ENCODE assay signal across 8 cellular contexts in the genomic region with DNA sequence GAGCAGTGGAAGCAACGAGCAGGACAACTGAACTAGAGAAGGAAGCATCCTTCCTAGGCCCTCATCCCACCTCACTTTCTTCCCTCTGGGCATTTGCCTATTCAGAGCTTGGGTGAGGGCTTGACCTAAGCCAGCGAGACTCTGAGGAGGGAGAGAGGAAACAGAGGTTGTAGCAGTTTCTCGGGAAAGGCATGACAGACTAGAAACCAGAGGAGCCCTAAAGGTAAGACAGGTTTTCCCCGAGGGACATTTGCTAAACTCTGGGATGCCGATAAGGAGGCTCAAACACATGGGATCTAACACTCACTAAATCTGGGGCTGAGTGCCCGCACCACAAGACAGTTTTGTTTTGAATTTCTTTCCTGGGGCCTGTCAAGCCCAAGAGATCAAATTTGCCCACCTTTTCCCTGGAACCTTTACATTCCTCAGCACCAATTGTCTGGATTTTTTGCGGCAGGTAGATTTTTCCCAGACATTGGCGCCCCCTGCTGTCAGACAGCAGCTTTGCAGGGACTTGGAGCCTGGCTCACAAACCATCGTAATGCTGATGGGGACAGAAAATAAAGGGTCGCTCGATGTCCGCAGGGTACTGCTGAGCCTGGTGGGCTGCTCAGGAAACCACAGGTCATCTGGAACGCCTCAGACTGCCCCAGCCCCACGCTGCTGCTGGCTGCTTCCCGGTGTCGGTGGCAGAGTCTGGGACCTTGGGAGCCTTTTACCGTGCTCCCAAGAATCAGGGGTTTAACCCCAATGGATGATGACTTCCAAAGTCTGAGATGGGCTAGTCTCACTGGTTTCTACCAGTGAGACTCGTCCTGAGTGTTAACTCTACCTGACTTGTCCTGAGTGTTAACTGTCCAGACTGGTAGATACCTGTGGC. TPM values are rescaled to one million over a fixed set of nuclear protein-coding genes. Genes with fewer than 3 reads are reported as not detected.
DNase-seq lines count a peak whose midpoint lies in the region; TF ChIP-seq lines count a peak whose summit lies in the region.

No MANE protein-coding gene starts in this region.

- H3K9ac ChIP-seq in KMS-11 (no peak overlapping the region), neuronal stem cell (ENCODE audit: low read depth, low read length, poor library complexity) (no peak overlapping the region)

- H3K9me3 ChIP-seq in neuronal stem cell (replicated peaks in 1 of 2; ENCODE audit: control insufficient read depth in 2 of 2, insufficient read depth in 1 of 2, low read depth in 1 of 2, low read length in 2 of 2) = no peaks in the 10 kb centered on the region
- H3K9me3 ChIP-seq in uterus = no peaks in the 10 kb centered on the region

- H3K4me3 ChIP-seq in KMS-11 (IDR thresholded peaks at IDR 0.05; ENCODE audit: insufficient read depth, low read depth, low read length) (no peak overlapping the region), epithelial cell of proximal tubule (ENCODE audit: low read depth, low read length) (no peak overlapping the region), neuronal stem cell (ENCODE audit: low read length in 2 of 2) (no peak overlapping the region), uterus (no peak overlapping the region)

- TF ChIP-seq CTCF in KMS-11 (conservative IDR thresholded peaks at IDR 0.05; ENCODE audit: low read depth, low read length) (peak; percentile 85), epithelial cell of proximal tubule (conservative IDR thresholded peaks at IDR 0.05; ENCODE audit: low read depth, low read length) (peak; percentile 91), uterus (IDR thresholded peaks at IDR 0.05) (peak; percentile 89 to 93 (median 90))

- no peaks in the 10 kb centered on the region for H3K79me2 ChIP-seq in KMS-11 (ENCODE audit: insufficient read depth, low read depth)

- no peaks in the 10 kb centered on the region for H3K79me1 ChIP-seq in neuronal stem cell (ENCODE audit: low read depth, low read length)

- H2AFZ ChIP-seq in KMS-11 (ENCODE audit: low read depth) = no peak overlapping the region
- H2AFZ ChIP-seq in neuronal stem cell (ENCODE audit: low read length) = peak overlapping the region; percentile 62

- no peak overlapping the region for H2BK15ac ChIP-seq in neuronal stem cell (ENCODE audit: low read length)

- H3K27me3 ChIP-seq in KMS-11 (ENCODE audit: insufficient read depth, low read depth) (no peaks in the 10 kb centered on the region), neuronal stem cell (ENCODE audit: control insufficient read depth in 3 of 3, insufficient read depth in 3 of 3, low read depth in 1 of 3, low read length in 3 of 3) (peaks cover 0 to 9% (median 0%) of the 10 kb centered on the region in 3 experiments), uterus (no peaks in the 10 kb centered on the region)

- peak overlapping the region; percentile 14 for H2BK12ac ChIP-seq in neuronal stem cell (ENCODE audit: low read length)

- H3K4me1 ChIP-seq in KMS-11 (ENCODE audit: low read depth, poor library complexity, severe bottlenecking) (no peaks in the 10 kb centered on the region), neuronal stem cell (ENCODE audit: control insufficient read depth in 2 of 2, insufficient read depth in 1 of 2, low read depth in 1 of 2, low read length in 2 of 2) (peaks cover 0 to 2% of the 10 kb centered on the region in 2 donors), uterus (no peaks in the 10 kb centered on the region)

- intact Hi-C loops in uterus (cut with DNase I; ENCODE audit: low total_unique reads) = loop anchor here (5.0 kb wide), 1 partner anchor 130 kb away; no protein-coding TSS in a partner anchor

- CTCF ChIA-PET in activated CD4-positive, alpha-beta memory T cell treated with anti-CD3 and anti-CD28 coated beads, Interleukin-2, amount 10 ng/mL, durations not matched to agents 7 days and 5 days (lab: Charles Lee) = interaction anchor here (0.7 to 5.0 kb wide), 19 partner anchors 9 to 484 kb away, joined by 3 to 34 read pairs (median 3); no protein-coding TSS in a partner anchor

- DNase-seq in DMS53 (lab: John Stamatoyannopoulos, UW) (peak; percentile 54), epithelial cell of proximal tubule (ENCODE audit: low read depth) (no peak), neuronal stem cell (ENCODE audit: low spot score) (peak; percentile 57), uterus (peak; percentile 38 to 52), amniotic stem cell (lab: John Stamatoyannopoulos, UW) (no peak), HPDE6-E6E7 (ENCODE audit: extremely low spot score) (no peak)
- DNase-seq in activated CD4-positive, alpha-beta memory T cell treated with anti-CD3 and anti-CD28 coated beads, Interleukin-2, amount 10 ng/mL, durations not matched to agents 7 days and 5 days = peak; percentile 57

- no peak overlapping the region for H3K23ac ChIP-seq in neuronal stem cell (ENCODE audit: low read depth, low read length, poor library complexity)

- H3K36me3 ChIP-seq in KMS-11 (ENCODE audit: insufficient read depth) (no peaks in the 10 kb centered on the region), neuronal stem cell (replicated peaks in 1 of 2; ENCODE audit: control insufficient read depth in 2 of 2, insufficient read depth in 2 of 2, low read length in 2 of 2) (no peaks in the 10 kb centered on the region), uterus (no peaks in the 10 kb centered on the region)

- no CpG with 5 or more reads among the region's 18 CpGs for WGBS in neuronal stem cell (ENCODE audit: extremely low coverage in 2 of 2, insufficient read length in 2 of 2, insufficient replicate concordance in 1 of 2), 2 donors

- H3K4me1 Mint-ChIP-seq in activated CD4-positive, alpha-beta memory T cell treated with anti-CD3 and anti-CD28 coated beads, Interleukin-2, amount 10 ng/mL, durations not matched to agents 7 days and 5 days = peaks cover 3% of the 10 kb centered on the region

- peak overlapping the region; percentile 2 for H2BK120ac ChIP-seq in neuronal stem cell (ENCODE audit: low read depth, low read length)

- no peak overlapping the region for H4K8ac ChIP-seq in neuronal stem cell (ENCODE audit: low read depth, low read length)

- H2AK5ac ChIP-seq in neuronal stem cell (ENCODE audit: low read depth, low read length) = peak overlapping the region; percentile 17

- TF ChIP-seq POLR2A in uterus (IDR thresholded peaks at IDR 0.05) = no peak

- no peak overlapping the region for H3K14ac ChIP-seq in neuronal stem cell (ENCODE audit: low read length)

- peaks cover 2% of the 10 kb centered on the region for H3K27me3 Mint-ChIP-seq in activated CD4-positive, alpha-beta memory T cell treated with anti-CD3 and anti-CD28 coated beads, Interleukin-2, amount 10 ng/mL, durations not matched to agents 7 days and 5 days

- H3K4me3 Mint-ChIP-seq in activated CD4-positive, alpha-beta memory T cell treated with anti-CD3 and anti-CD28 coated beads, Interleukin-2, amount 10 ng/mL, durations not matched to agents 7 days and 5 days = no peak overlapping the region

- no peaks in the 10 kb centered on the region for H3K36me3 Mint-ChIP-seq in activated CD4-positive, alpha-beta memory T cell treated with anti-CD3 and anti-CD28 coated beads, Interleukin-2, amount 10 ng/mL, durations not matched to agents 7 days and 5 days (ENCODE audit: low read depth)

- POLR2A ChIA-PET in activated CD4-positive, alpha-beta memory T cell treated with anti-CD3 and anti-CD28 coated beads, Interleukin-2, amount 10 ng/mL, durations not matched to agents 7 days and 5 days (lab: Charles Lee) = interaction anchor here (1.0 kb wide), 1 partner anchor 15 kb away, joined by 3 read pairs; no protein-coding TSS in a partner anchor

- H3K27ac ChIP-seq in KMS-11 (no peak overlapping the region), neuronal stem cell (replicated peaks; ENCODE audit: low read length) (no peak overlapping the region), uterus (no peak overlapping the region)

- no peak overlapping the region for H2BK5ac ChIP-seq in neuronal stem cell (ENCODE audit: low read length)

- H3K4me2 ChIP-seq in KMS-11 = no peak overlapping the region
- H3K4me2 ChIP-seq in neuronal stem cell (ENCODE audit: insufficient read depth, low read length, poor library complexity, severe bottlenecking) = no peak overlapping the region

- H3K18ac ChIP-seq in neuronal stem cell (ENCODE audit: low read length) = peak overlapping the region; percentile 52

- H4K91ac ChIP-seq in neuronal stem cell (ENCODE audit: low read depth, low read length, poor library complexity) = no peak overlapping the region

- H3K27ac Mint-ChIP-seq in activated CD4-positive, alpha-beta memory T cell treated with anti-CD3 and anti-CD28 coated beads, Interleukin-2, amount 10 ng/mL, durations not matched to agents 7 days and 5 days = no peak overlapping the region

- H3K4ac ChIP-seq in neuronal stem cell (ENCODE audit: low read length) = no peak overlapping the region

- H4K20me1 ChIP-seq in KMS-11 (ENCODE audit: insufficient read depth) = no peaks in the 10 kb centered on the region

- no peaks in the 10 kb centered on the region for H3K9me3 Mint-ChIP-seq in activated CD4-positive, alpha-beta memory T cell treated with anti-CD3 and anti-CD28 coated beads, Interleukin-2, amount 10 ng/mL, durations not matched to agents 7 days and 5 days

RNA-seq across cellular contexts. Expression of gene TSPAN2, which starts 23.4 kb away (rescaled TPM):
- 1 to 10 TPM; 2.4 to 3.4 TPM for total RNA-seq in activated CD4-positive, alpha-beta memory T cell treated with anti-CD3 and anti-CD28 coated beads, Interleukin-2, amount 10 ng/mL, durations not matched to agents 7 days and 5 days
- total RNA-seq in epithelial cell of proximal tubule = 4.6 and 5.0 TPM in 2 replicates
- 22.5 TPM for polyA plus RNA-seq in neuronal stem cell (2013, experiment 1 of 2)
- 22.9 TPM for polyA plus RNA-seq in neuronal stem cell (2013, experiment 2 of 2)
- 10 to 100 TPM; 40.5 to 87.6 (median 56.8) TPM for total RNA-seq in uterus

Comparison
In these comparisons a context has a peak if more than half of its experiments do, and no peak if none do; other contexts are left out.
1. DNase-seq: peak in DMS53 (single experiment), activated CD4-positive, alpha-beta memory T cell treated with anti-CD3 and anti-CD28 coated beads, Interleukin-2, amount 10 ng/mL, durations not matched to agents 7 days and 5 days (single experiment), neuronal stem cell (single experiment) and uterus (2 of 2); none in epithelial cell of proximal tubule (single experiment), amniotic stem cell (single experiment) and HPDE6-E6E7 (single experiment).
2. Peak in every context shown above with its lines, with median percentiles within 50 percentile points of each other: CTCF ChIP-seq.